ENCODE assay signal across 8 cellular contexts in the genomic region with DNA sequence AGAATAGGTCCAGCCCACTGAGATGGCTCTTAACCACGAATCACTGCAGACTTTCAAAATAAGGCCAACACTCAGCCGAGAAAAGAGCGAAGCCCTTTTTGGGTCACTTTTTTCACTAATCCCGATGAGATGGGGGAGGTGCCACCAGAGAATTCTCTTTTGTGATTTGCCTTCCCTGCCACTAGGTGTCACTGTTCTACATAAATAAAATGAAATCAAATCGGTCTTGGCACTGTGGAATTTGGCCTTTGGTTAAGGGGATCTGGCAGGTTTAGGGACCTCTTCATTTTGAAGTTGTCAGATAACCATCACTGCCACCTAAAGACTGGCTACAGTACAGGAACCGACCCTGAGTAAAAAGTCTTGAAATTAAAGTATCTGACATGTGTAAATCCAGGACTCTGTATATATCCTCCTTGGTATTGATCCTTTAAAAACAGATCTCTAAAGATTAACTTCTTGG.
DNase-seq lines count a peak whose midpoint lies in the region; ATAC-seq and TF ChIP-seq lines count a peak whose summit lies in the region.

No MANE protein-coding gene starts in this region.

- H3K4me1 ChIP-seq in ascending aorta (no peaks in the 10 kb centered on the region), smooth muscle cell (ENCODE audit: low read depth) (peaks cover 5% of the 10 kb centered on the region)

- H3K9me3 ChIP-seq in ascending aorta (no peaks in the 10 kb centered on the region), smooth muscle cell (replicated peaks; ENCODE audit: low read depth) (no peaks in the 10 kb centered on the region)

- no peaks in the 10 kb centered on the region for H4K20me1 ChIP-seq in smooth muscle cell (ENCODE audit: low read depth)

- H3K27ac ChIP-seq in ascending aorta (no peak overlapping the region), smooth muscle cell (ENCODE audit: low read depth) (no peak overlapping the region)

- H3K9ac ChIP-seq in smooth muscle cell (ENCODE audit: low read depth) = no peak overlapping the region

- whole genome bisulfite sequencing in smooth muscle cell (ENCODE audit: low lambda C conversion rate) = 5% methylated on average over 6 of the region's 6 CpGs

- TF ChIP-seq CTCF in ascending aorta (IDR thresholded peaks at IDR 0.05) (peak; percentile 25 to 60 (median 48)), smooth muscle cell (IDR thresholded peaks at IDR 0.05; ENCODE audit: borderline replicate concordance, insufficient read depth, poor library complexity, severe bottlenecking) (peak; percentile 81)

- H3K27me3 ChIP-seq in ascending aorta (no peaks in the 10 kb centered on the region), smooth muscle cell (ENCODE audit: low read depth) (peaks cover 4% of the 10 kb centered on the region)

- no peaks in the 10 kb centered on the region for H3K79me2 ChIP-seq in smooth muscle cell (ENCODE audit: low read depth)

- no peak overlapping the region for H3K4me3 ChIP-seq in ascending aorta
- peak overlapping the region; percentile 41 for H3K4me3 ChIP-seq in smooth muscle cell

- no peaks in the 10 kb centered on the region for H3F3A ChIP-seq in smooth muscle cell (ENCODE audit: low read depth)

- ATAC-seq in GM21367 (IDR thresholded peaks at IDR 0.05; ENCODE audit: unreplicated experiment) (no peak), GM21447 (IDR thresholded peaks at IDR 0.05; ENCODE audit: unreplicated experiment) (no peak)

- H3K36me3 ChIP-seq in ascending aorta (no peaks in the 10 kb centered on the region), smooth muscle cell (ENCODE audit: low read depth) (no peaks in the 10 kb centered on the region)

- H3K4me2 ChIP-seq in smooth muscle cell = peak overlapping the region; percentile 72

- DNase-seq in GM03348 (ENCODE audit: low spot score) (peak; percentile 61), LHCN-M2 (ENCODE audit: low read depth) (peak; percentile 42), OCI-M1 (lab: John Stamatoyannopoulos, UW) (peak; percentile 74), ascending aorta (ENCODE audit: low spot score in 2 of 2) (no peak), iPS DF 19.7 (ENCODE audit: low read depth, low spot score) (peak; percentile 79), smooth muscle cell (lab: John Stamatoyannopoulos, UW; ENCODE audit: unreplicated experiment) (no peak)

- H2AFZ ChIP-seq in smooth muscle cell (ENCODE audit: low read depth) = peak overlapping the region; percentile 47

- intact Hi-C loops in ascending aorta (cut with DNase I) = no loop called here

Comparison
In these comparisons a context has a peak if more than half of its experiments do, and no peak if none do; other contexts are left out.
1. DNase-seq: peak in GM03348 (single experiment), LHCN-M2 (single experiment), OCI-M1 (single experiment) and iPS DF 19.7 (single experiment); none in ascending aorta (0 of 2) and smooth muscle cell (single experiment).